Comparison of ENCODE assay signal across 1 cellular context in genomic region chr5:83554133-83554532, GRCh38.
A peak's percentile ranks its signal among the peaks of the same experiment; 100 is the strongest.
TF ChIP-seq lines count a peak whose summit lies in the region.

No MANE protein-coding gene starts in this region.

TF ChIP-seq in liver, 16 proteins besides CTCF, POLR2A, EP300 and RAD21 (continued from another document):
- TF ChIP-seq ZBTB33 (IDR thresholded peaks at IDR 0.05) = peak; percentile 56
- peak in 1 of 2 donors; percentile 34 for TF ChIP-seq EGR1 (IDR thresholded peaks at IDR 0.05; ENCODE audit: low read depth in 2 of 2)
- no peak for TF ChIP-seq SP1 (IDR thresholded peaks at IDR 0.05)
- TF ChIP-seq REST (IDR thresholded peaks at IDR 0.05) = no peak
- TF ChIP-seq RXRA (IDR thresholded peaks at IDR 0.05) = peak in 1 of 2 donors; percentile 74
- no peak for TF ChIP-seq NR2F2 (IDR thresholded peaks at IDR 0.05)
